8 cellular contexts compared by ENCODE assay signal in the genomic region with DNA sequence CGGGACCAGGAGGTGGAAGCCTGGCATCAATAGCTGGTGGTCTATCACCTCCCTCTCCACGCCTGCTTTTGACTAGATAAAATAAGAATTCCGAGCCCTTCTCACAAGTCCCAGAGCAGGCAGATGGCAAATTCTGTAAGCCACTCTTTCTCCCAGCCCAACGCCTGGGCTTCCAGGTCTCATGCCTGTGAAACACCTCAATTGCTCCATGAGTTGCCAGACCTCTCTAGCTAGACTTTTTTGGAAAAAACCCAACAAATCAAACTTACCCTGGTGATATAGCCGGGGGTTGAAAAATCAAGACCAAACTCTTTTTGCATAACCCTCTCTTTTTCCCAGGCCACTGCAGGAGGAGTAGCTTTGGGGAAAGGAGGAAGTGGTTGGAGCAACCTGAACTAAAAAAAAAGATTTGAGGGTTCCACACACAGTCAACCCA.
DNase-seq lines count a peak whose midpoint lies in the region; ATAC-seq lines count a peak whose summit lies in the region.

No MANE protein-coding gene starts in this region.

- H3K36me3 Mint-ChIP-seq in stimulated activated naive CD8-positive, alpha-beta T cell treated with anti-CD3 and anti-CD28 coated beads, Interleukin-15, Interleukin-2, amounts not matched to agents 100 ng/mL and 50 ng/mL, for 24 hours (ENCODE audit: low read depth) = peaks cover 50% of the 10 kb centered on the region

- H3K27ac Mint-ChIP-seq in stimulated activated naive CD8-positive, alpha-beta T cell treated with anti-CD3 and anti-CD28 coated beads, Interleukin-15, Interleukin-2, amounts not matched to agents 100 ng/mL and 50 ng/mL, for 24 hours = peak overlapping the region; percentile 90

- peak overlapping the region; percentile 69 to 80 for H3K9ac ChIP-seq in mucosa of rectum (ENCODE audit: low read depth in 1 of 2, low read length in 2 of 2)

- H3K9me3 ChIP-seq in mucosa of rectum (ENCODE audit: control insufficient read depth in 2 of 2, low read length in 2 of 2) = no peaks in the 10 kb centered on the region

- peaks cover 12 to 16% of the 10 kb centered on the region in 2 donors for H3K36me3 ChIP-seq in mucosa of rectum (ENCODE audit: control insufficient read depth in 2 of 2, insufficient read depth in 2 of 2, low read length in 2 of 2)

- no peak for ATAC-seq in stimulated activated naive CD8-positive, alpha-beta T cell treated with anti-CD3 and anti-CD28 coated beads, Interleukin-15, Interleukin-2, amounts not matched to agents 100 U/mL and 50 U/mL, for 24 hours
- no peak for ATAC-seq in HG02938 (IDR thresholded peaks at IDR 0.05; ENCODE audit: unreplicated experiment)
- no peak for ATAC-seq in GM21576 (IDR thresholded peaks at IDR 0.05; ENCODE audit: unreplicated experiment)

- peak overlapping the region; percentile 81 for H3K4me3 Mint-ChIP-seq in stimulated activated naive CD8-positive, alpha-beta T cell treated with anti-CD3 and anti-CD28 coated beads, Interleukin-15, Interleukin-2, amounts not matched to agents 100 ng/mL and 50 ng/mL, for 24 hours

- DNase-seq in stimulated activated naive CD8-positive, alpha-beta T cell treated with anti-CD3 and anti-CD28 coated beads, Interleukin-15, Interleukin-2, amounts not matched to agents 100 U/mL and 50 U/mL, for 24 hours = no peak
- peak in 1 of 61 donors; percentile 31 for DNase-seq in caudate nucleus (lab: John Stamatoyannopoulos, UW)
- no peak for DNase-seq in NCI-H2029 (lab: John Stamatoyannopoulos, UW)
- no peak for DNase-seq in stimulated activated CD8-positive, alpha-beta memory T cell treated with anti-CD3 and anti-CD28 coated beads, Interleukin-4, amount 100 ng/mL, for 48 hours

- peaks cover 47 to 68% of the 10 kb centered on the region in 2 donors for H3K4me1 ChIP-seq in mucosa of rectum (ENCODE audit: control insufficient read depth in 2 of 2, insufficient read depth in 2 of 2, low read length in 2 of 2)

- H3K27me3 Mint-ChIP-seq in stimulated activated naive CD8-positive, alpha-beta T cell treated with anti-CD3 and anti-CD28 coated beads, Interleukin-15, Interleukin-2, amounts not matched to agents 100 ng/mL and 50 ng/mL, for 24 hours = no peaks in the 10 kb centered on the region

- peaks cover 84% of the 10 kb centered on the region for H3K4me1 Mint-ChIP-seq in stimulated activated naive CD8-positive, alpha-beta T cell treated with anti-CD3 and anti-CD28 coated beads, Interleukin-15, Interleukin-2, amounts not matched to agents 100 ng/mL and 50 ng/mL, for 24 hours (ENCODE audit: low read depth)

- H3K4me3 ChIP-seq in mucosa of rectum (ENCODE audit: low read length in 2 of 2) = peak overlapping the region; percentile 61 to 65

- H3K27ac ChIP-seq in caudate nucleus (ENCODE audit: low read depth, low read length) (peak overlapping the region; percentile 82), mucosa of rectum (ENCODE audit: low read depth in 2 of 2, low read length in 2 of 2) (peak overlapping the region; percentile 90 to 98)

- no peaks in the 10 kb centered on the region for H3K9me3 Mint-ChIP-seq in stimulated activated naive CD8-positive, alpha-beta T cell treated with anti-CD3 and anti-CD28 coated beads, Interleukin-15, Interleukin-2, amounts not matched to agents 100 ng/mL and 50 ng/mL, for 24 hours

- H3K27me3 ChIP-seq in mucosa of rectum (ENCODE audit: control insufficient read depth in 2 of 2, insufficient read depth in 2 of 2, low read length in 2 of 2) = no peaks in the 10 kb centered on the region
